9 cellular contexts compared by ENCODE assay signal in genomic region chr6:16419636-16420331, GRCh38.
DNase-seq lines count a peak whose midpoint lies in the region; ATAC-seq and TF ChIP-seq lines count a peak whose summit lies in the region.
"Had no signal": no experiment of that assay in that cellular context is flagged by ENCODE, and none has a peak within 500 bp of the region (broad histone marks: within the 10 kb centered on the region; RNA-seq: fewer than 3 reads in every experiment).

No MANE protein-coding gene starts in this region.

- H3K4me3 ChIP-seq in lower lobe of right lung: no peak overlapping the region

- H3K36me3 Mint-ChIP-seq in IgD-negative memory B cell: no peaks in the 10 kb centered on the region
- H3K36me3 Mint-ChIP-seq in naive thymus-derived CD8-positive, alpha-beta T cell: peaks cover 0 to 2% (median 0%) of the 10 kb centered on the region in 3 donors

- peak overlapping the region; percentile 96 to 100 (median 99) for H3K27ac Mint-ChIP-seq in IgD-negative memory B cell
- peak overlapping the region in 8 of 10 donors; percentile 24 to 95 (median 78) for H3K27ac Mint-ChIP-seq in naive thymus-derived CD8-positive, alpha-beta T cell

- POLR2A ChIA-PET in naive thymus-derived CD8-positive, alpha-beta T cell (lab: Charles Lee): no interaction called here

- no peaks in the 10 kb centered on the region for H3K9me3 ChIP-seq in lower lobe of right lung

- no peak for DNase-seq in naive thymus-derived CD8-positive, alpha-beta T cell
- DNase-seq in lower lobe of right lung (no peak), NCI-H446 treated with DMSO at 0.1 percent for 48 hours (lab: John Stamatoyannopoulos, UW) (no peak), NCI-H146 (lab: John Stamatoyannopoulos, UW) (no peak), sciatic nerve (ENCODE audit: low spot score) (no peak)
- DNase-seq: right cardiac atrium had no signal

- H3K4me1 ChIP-seq in lower lobe of right lung: peaks cover 15% of the 10 kb centered on the region

- no peak overlapping the region for H3K27ac ChIP-seq in lower lobe of right lung

- no peaks in the 10 kb centered on the region for H3K36me3 ChIP-seq in lower lobe of right lung

- TF ChIP-seq CTCF in lower lobe of right lung (IDR thresholded peaks at IDR 0.05): no peak

- H3K27me3 Mint-ChIP-seq in IgD-negative memory B cell: peaks cover 2% of the 10 kb centered on the region
- no peaks in the 10 kb centered on the region for H3K27me3 Mint-ChIP-seq in naive thymus-derived CD8-positive, alpha-beta T cell

- peaks cover 28 to 47% (median 37%) of the 10 kb centered on the region in 3 donors for H3K4me1 Mint-ChIP-seq in IgD-negative memory B cell
- H3K4me1 Mint-ChIP-seq in naive thymus-derived CD8-positive, alpha-beta T cell: peaks cover 20 to 44% (median 36%) of the 10 kb centered on the region in 4 donors

- H3K4me3 Mint-ChIP-seq in IgD-negative memory B cell: peak overlapping the region; percentile 76 to 88 (median 85)
- peak overlapping the region in 5 of 10 donors; percentile 15 to 74 (median 72) for H3K4me3 Mint-ChIP-seq in naive thymus-derived CD8-positive, alpha-beta T cell

- H3K27me3 ChIP-seq in lower lobe of right lung (ENCODE audit: low read depth): no peaks in the 10 kb centered on the region

- intact Hi-C loops in lower lobe of right lung (cut with DNase I) (no loop called here), sciatic nerve (cut with DNase I) (no loop called here)

- ATAC-seq in GM18870 (IDR thresholded peaks at IDR 0.05; ENCODE audit: unreplicated experiment) (peak; percentile 63), GM21786 (IDR thresholded peaks at IDR 0.05; ENCODE audit: unreplicated experiment) (peak; percentile 64), lower lobe of right lung (no peak), sciatic nerve (no peak)
- no peak for ATAC-seq in naive thymus-derived CD8-positive, alpha-beta T cell

- H3K9me3 Mint-ChIP-seq in IgD-negative memory B cell: no peaks in the 10 kb centered on the region
- H3K9me3 Mint-ChIP-seq in naive thymus-derived CD8-positive, alpha-beta T cell: no peaks in the 10 kb centered on the region

Comparison
In these comparisons a context has a peak if more than half of its experiments do, and no peak if none do; other contexts are left out.
1. ATAC-seq: peak in GM18870 (single experiment) and GM21786 (single experiment); none in naive thymus-derived CD8-positive, alpha-beta T cell (0 of 2), lower lobe of right lung (0 of 2) and sciatic nerve (single experiment).